In genomic region chr6:7222197-7222596, GRCh38 we compare ENCODE assay signal across 17 cellular contexts.
"Had no signal": no experiment of that assay in that cellular context is flagged by ENCODE, and none has a peak within 500 bp of the region (broad histone marks: within the 10 kb centered on the region; RNA-seq: fewer than 3 reads in every experiment).

No MANE protein-coding gene starts in this region.

- H3K27me3 ChIP-seq: cardiac muscle cell, left lung, ovary, sigmoid colon, tibial nerve had no signal

- DNase-seq: activated CD4-positive, alpha-beta T cell treated with anti-CD3 and anti-CD28 coated beads for 4 hours; activated CD4-positive, alpha-beta T cell treated with anti-CD3 and anti-CD28 coated beads, Interleukin-2, amount 50 U/mL, for 48 hours; activated CD4-positive, CD25-positive, alpha-beta regulatory T cell; activated CD8-positive, alpha-beta memory T cell treated with anti-CD3 and anti-CD28 coated beads, Interleukin-2, amount 50 U/mL, for 48 hours; activated naive CD4-positive, alpha-beta T cell treated with Interleukin-2 at 50 U/mL for 16 hours; activated T-cell treated with anti-CD3 and anti-CD28 coated beads, Interleukin-2, amount 50 U/mL, for 4 hours; left lung; ovary; sigmoid colon; stimulated activated CD4-positive, alpha-beta T cell treated with anti-CD3 and anti-CD28 coated beads, Interleukin-2, amount 100 ng/mL, for 48 hours; stimulated activated naive CD8-positive, alpha-beta T cell treated with anti-CD3 and anti-CD28 coated beads, Interleukin-15, Interleukin-2, amounts not matched to agents 100 U/mL and 50 U/mL, for 24 hours; T-helper 17 cell had no signal

- H3K27ac ChIP-seq: cardiac muscle cell, left lung, ovary, sigmoid colon, tibial nerve had no signal

- H3K27ac Mint-ChIP-seq: natural killer cell treated with Interleukin-12 subunit alpha and Interleukin-12 subunit beta and Interleukin-15 and Interleukin-18, amount 100 ng/mL, for 72 hours; T-helper 17 cell had no signal

- H3K9me3 Mint-ChIP-seq: activated T-cell treated with anti-CD3 and anti-CD28 coated beads, Interleukin-2, amount 50 U/mL, for 4 hours; natural killer cell treated with Interleukin-12 subunit alpha and Interleukin-12 subunit beta and Interleukin-15 and Interleukin-18, amount 100 ng/mL, for 72 hours had no signal

- ATAC-seq: activated T-cell treated with anti-CD3 and anti-CD28 coated beads, Interleukin-2, amount 50 U/mL, for 4 hours; left lung; natural killer cell treated with Interleukin-12 subunit alpha and Interleukin-12 subunit beta and Interleukin-15 and Interleukin-18, amount 100 ng/mL, for 72 hours; stimulated activated naive CD8-positive, alpha-beta T cell treated with anti-CD3 and anti-CD28 coated beads, Interleukin-15, Interleukin-2, amounts not matched to agents 100 U/mL and 50 U/mL, for 24 hours; T-helper 17 cell had no signal

- H3K27me3 Mint-ChIP-seq: natural killer cell treated with Interleukin-12 subunit alpha and Interleukin-12 subunit beta and Interleukin-15 and Interleukin-18, amount 100 ng/mL, for 72 hours; T-helper 17 cell had no signal

- H3K9me3 ChIP-seq: left lung, ovary, sigmoid colon, tibial nerve had no signal

- H3K36me3 Mint-ChIP-seq: natural killer cell treated with Interleukin-12 subunit alpha and Interleukin-12 subunit beta and Interleukin-15 and Interleukin-18, amount 100 ng/mL, for 72 hours had no signal

- FAIRE-seq: urothelium cell line had no signal

- H3K36me3 ChIP-seq: ovary had no signal

- H3K4me3 ChIP-seq: cardiac muscle cell, left lung, ovary, sigmoid colon, smooth muscle cell, tibial nerve had no signal

- H3K4me3 Mint-ChIP-seq: activated T-cell treated with anti-CD3 and anti-CD28 coated beads, Interleukin-2, amount 50 U/mL, for 4 hours; natural killer cell treated with Interleukin-12 subunit alpha and Interleukin-12 subunit beta and Interleukin-15 and Interleukin-18, amount 100 ng/mL, for 72 hours; T-helper 17 cell had no signal

- H3K4me2 ChIP-seq: smooth muscle cell had no signal
